ENCODE assay signal across 1 cellular context in the genomic region with DNA sequence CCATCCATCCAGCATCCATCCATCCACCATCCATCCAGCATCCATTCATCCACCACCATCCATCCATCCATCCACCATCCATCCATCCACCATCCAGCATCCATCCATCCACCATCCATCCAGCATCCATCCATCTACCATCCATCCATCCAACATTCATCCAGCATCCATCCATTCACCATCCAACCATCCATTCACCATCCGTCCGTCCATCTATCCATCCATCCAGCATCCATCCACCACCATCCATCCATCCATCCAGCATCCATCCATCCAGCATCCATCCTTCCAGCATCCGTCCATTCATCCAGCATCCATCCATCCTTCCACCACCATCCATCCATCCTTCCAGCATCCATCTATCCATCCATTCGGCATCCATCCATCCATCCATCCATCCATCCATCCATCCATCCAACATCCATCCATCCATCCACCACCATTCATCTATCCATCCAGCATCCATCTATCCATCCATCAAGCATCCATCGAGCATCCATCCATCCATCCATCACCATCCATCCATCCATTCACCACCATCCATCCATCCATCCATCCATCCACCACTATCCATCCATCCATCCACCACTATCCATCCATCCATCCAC.
TF ChIP-seq lines count a peak whose summit lies in the region.

No MANE protein-coding gene starts in this region.

TF ChIP-seq in HepG2, 621 proteins besides CTCF, POLR2A, EP300 and RAD21:
- TF ChIP-seq, protein P1, sequence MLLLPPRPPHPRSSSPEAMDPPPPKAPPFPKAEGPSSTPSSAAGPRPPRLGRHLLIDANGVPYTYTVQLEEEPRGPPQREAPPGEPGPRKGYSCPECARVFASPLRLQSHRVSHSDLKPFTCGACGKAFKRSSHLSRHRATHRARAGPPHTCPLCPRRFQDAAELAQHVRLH (CRISPR knock-in tag; IDR thresholded peaks at IDR 0.05; ENCODE audit: borderline replicate concordance, low read depth): no peak
- TF ChIP-seq, protein P2, sequence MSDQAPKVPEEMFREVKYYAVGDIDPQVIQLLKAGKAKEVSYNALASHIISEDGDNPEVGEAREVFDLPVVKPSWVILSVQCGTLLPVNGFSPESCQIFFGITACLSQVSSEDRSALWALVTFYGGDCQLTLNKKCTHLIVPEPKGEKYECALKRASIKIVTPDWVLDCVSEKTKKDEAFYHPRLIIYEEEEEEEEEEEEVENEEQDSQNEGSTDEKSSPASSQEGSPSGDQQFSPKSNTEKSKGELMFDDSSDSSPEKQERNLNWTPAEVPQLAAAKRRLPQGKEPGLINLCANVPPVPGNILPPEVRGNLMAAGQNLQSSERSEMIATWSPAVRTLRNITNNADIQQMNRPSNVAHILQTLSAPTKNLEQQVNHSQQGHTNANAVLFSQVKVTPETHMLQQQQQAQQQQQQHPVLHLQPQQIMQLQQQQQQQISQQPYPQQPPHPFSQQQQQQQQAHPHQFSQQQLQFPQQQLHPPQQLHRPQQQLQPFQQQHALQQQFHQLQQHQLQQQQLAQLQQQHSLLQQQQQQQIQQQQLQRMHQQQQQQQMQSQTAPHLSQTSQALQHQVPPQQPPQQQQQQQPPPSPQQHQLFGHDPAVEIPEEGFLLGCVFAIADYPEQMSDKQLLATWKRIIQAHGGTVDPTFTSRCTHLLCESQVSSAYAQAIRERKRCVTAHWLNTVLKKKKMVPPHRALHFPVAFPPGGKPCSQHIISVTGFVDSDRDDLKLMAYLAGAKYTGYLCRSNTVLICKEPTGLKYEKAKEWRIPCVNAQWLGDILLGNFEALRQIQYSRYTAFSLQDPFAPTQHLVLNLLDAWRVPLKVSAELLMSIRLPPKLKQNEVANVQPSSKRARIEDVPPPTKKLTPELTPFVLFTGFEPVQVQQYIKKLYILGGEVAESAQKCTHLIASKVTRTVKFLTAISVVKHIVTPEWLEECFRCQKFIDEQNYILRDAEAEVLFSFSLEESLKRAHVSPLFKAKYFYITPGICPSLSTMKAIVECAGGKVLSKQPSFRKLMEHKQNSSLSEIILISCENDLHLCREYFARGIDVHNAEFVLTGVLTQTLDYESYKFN (CRISPR knock-in tag; conservative IDR thresholded peaks at IDR 0.05): no peak
- TF ChIP-seq ZNF781 (CRISPR knock-in tag; IDR thresholded peaks at IDR 0.05; ENCODE audit: borderline replicate concordance, not compliant biosample characterization) (no peak), ZSCAN29 (CRISPR knock-in tag; conservative IDR thresholded peaks at IDR 0.05) (no peak), NBN (conservative IDR thresholded peaks at IDR 0.05) (0 out of 2 replicates have a peak, but pooled peaks have one; percentile 68), ZFP82 (CRISPR knock-in tag; IDR thresholded peaks at IDR 0.05; ENCODE audit: borderline replicate concordance) (no peak), ATF7 (IDR thresholded peaks at IDR 0.05) (no peak), ATF7 (CRISPR knock-in tag; IDR thresholded peaks at IDR 0.05) (no peak), ZNF335 (CRISPR knock-in tag; IDR thresholded peaks at IDR 0.05) (no peak), KLF6 (CRISPR knock-in tag; IDR thresholded peaks at IDR 0.05) (no peak), ZNF670 (CRISPR knock-in tag; IDR thresholded peaks at IDR 0.05; ENCODE audit: borderline replicate concordance) (no peak), SOX6 (IDR thresholded peaks at IDR 0.05) (0 out of 2 replicates have a peak, but pooled peaks have one; percentile 37), SOX6 (CRISPR knock-in tag; IDR thresholded peaks at IDR 0.05) (no peak), FOXA1 (IDR thresholded peaks at IDR 0.05) (peak; percentile 19; the same call in 1 of the 2 replicates), FOXA1 (CRISPR knock-in tag; IDR thresholded peaks at IDR 0.05) (no peak)
- TF ChIP-seq, protein P3, sequence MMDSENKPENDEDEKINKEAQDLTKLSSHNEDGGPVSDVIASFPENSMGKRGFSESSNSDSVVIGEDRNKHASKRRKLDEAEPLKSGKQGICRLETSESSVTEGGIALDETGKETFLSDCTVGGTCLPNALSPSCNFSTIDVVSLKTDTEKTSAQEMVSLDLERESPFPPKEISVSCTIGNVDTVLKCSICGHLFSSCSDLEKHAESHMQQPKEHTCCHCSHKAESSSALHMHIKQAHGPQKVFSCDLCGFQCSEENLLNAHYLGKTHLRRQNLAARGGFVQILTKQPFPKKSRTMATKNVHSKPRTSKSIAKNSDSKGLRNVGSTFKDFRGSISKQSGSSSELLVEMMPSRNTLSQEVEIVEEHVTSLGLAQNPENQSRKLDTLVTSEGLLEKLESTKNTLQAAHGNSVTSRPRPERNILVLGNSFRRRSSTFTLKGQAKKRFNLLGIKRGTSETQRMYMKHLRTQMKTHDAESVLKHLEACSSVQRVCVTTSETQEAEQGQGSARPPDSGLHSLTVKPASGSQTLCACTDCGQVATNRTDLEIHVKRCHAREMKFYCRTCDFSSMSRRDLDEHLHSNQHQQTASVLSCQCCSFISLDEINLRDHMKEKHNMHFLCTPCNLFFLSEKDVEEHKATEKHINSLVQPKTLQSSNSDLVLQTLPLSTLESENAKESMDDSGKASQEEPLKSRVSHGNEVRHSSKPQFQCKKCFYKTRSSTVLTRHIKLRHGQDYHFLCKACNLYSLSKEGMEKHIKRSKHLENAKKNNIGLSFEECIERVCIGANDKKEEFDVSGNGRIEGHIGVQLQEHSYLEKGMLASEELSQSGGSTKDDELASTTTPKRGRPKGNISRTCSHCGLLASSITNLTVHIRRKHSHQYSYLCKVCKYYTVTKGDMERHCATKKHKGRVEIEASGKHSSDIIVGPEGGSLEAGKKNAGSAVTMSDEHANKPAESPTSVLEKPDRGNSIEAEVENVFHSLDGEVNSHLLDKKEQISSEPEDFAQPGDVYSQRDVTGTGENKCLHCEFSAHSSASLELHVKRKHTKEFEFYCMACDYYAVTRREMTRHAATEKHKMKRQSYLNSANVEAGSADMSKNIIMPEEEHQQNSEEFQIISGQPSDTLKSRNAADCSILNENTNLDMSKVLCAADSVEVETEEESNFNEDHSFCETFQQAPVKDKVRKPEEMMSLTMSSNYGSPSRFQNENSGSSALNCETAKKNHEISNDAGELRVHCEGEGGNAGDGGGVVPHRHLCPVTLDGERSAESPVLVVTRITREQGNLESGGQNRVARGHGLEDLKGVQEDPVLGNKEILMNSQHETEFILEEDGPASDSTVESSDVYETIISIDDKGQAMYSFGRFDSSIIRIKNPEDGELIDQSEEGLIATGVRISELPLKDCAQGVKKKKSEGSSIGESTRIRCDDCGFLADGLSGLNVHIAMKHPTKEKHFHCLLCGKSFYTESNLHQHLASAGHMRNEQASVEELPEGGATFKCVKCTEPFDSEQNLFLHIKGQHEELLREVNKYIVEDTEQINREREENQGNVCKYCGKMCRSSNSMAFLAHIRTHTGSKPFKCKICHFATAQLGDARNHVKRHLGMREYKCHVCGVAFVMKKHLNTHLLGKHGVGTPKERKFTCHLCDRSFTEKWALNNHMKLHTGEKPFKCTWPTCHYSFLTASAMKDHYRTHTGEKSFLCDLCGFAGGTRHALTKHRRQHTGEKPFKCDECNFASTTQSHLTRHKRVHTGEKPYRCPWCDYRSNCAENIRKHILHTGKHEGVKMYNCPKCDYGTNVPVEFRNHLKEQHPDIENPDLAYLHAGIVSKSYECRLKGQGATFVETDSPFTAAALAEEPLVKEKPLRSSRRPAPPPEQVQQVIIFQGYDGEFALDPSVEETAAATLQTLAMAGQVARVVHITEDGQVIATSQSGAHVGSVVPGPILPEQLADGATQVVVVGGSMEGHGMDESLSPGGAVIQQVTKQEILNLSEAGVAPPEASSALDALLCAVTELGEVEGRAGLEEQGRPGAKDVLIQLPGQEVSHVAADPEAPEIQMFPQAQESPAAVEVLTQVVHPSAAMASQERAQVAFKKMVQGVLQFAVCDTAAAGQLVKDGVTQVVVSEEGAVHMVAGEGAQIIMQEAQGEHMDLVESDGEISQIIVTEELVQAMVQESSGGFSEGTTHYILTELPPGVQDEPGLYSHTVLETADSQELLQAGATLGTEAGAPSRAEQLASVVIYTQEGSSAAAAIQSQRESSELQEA (CRISPR knock-in tag; IDR thresholded peaks at IDR 0.05; ENCODE audit: not compliant biosample characterization): no peak
- TF ChIP-seq, protein P4, sequence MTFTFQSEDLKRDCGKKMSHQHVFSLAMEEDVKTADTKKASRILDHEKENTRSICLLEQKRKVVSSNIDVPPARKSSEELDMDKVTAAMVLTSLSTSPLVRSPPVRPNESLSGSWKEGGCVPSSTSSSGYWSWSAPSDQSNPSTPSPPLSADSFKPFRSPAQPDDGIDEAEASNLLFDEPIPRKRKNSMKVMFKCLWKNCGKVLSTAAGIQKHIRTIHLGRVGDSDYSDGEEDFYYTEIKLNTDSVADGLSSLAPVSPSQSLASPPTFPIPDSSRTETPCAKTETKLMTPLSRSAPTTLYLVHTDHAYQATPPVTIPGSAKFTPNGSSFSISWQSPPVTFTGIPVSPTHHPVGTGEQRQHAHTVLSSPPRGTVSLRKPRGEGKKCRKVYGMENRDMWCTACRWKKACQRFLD (CRISPR knock-in tag; IDR thresholded peaks at IDR 0.05; ENCODE audit: borderline replicate concordance): no peak
